Comparison of ENCODE assay signal across 21 cellular contexts in genomic region chr1:246001142-246001812, GRCh38.
DNase-seq lines count a peak whose midpoint lies in the region; ATAC-seq, FAIRE-seq and TF ChIP-seq lines count a peak whose summit lies in the region.
"Had no signal": no experiment of that assay in that cellular context is flagged by ENCODE, and none has a peak within 500 bp of the region (broad histone marks: within the 10 kb centered on the region; RNA-seq: fewer than 3 reads in every experiment).

No MANE protein-coding gene starts in this region.

- H3K79me1 ChIP-seq in IMR-90 (ENCODE audit: low read depth in 1 of 2, low read length in 2 of 2) = peaks cover 0 to 8% of the 10 kb centered on the region in 2 experiments; a peak in 1 of 4 replicates

- no TSS peak for BruUV-seq in IMR-90 (replicated peaks; lab: Mats Ljungman, UMichigan)

- H3K4me3 ChIP-seq in IMR-90 (ENCODE audit: insufficient read depth, low read depth, low read length) (no peak overlapping the region), brain microvascular endothelial cell (ENCODE audit: low read depth, low read length) (no peak overlapping the region)
- H3K4me3 ChIP-seq: GM23248, right atrium auricular region, upper lobe of right lung had no signal

- 0 out of 2 replicates have a peak overlapping the region, but pooled peaks have one; percentile 57 for H3K56ac ChIP-seq in IMR-90 (ENCODE audit: extremely low read depth, insufficient read depth, low read length)

- no peak for TF ChIP-seq CTCF in IMR-90 (conservative IDR thresholded peaks at IDR 0.05; ENCODE audit: low read depth, low read length)
- TF ChIP-seq CTCF in brain microvascular endothelial cell (IDR thresholded peaks at IDR 0.05; ENCODE audit: low read depth, low read length, missing control alignments) = no peak
- no peak for TF ChIP-seq CTCF in D721Med (IDR thresholded peaks at IDR 0.05; ENCODE audit: insufficient read depth, missing control alignments)

- ATAC-seq in IMR-90 (ENCODE audit: low read depth) (peak; percentile 16), GM21576 (IDR thresholded peaks at IDR 0.05; ENCODE audit: unreplicated experiment) (no peak)
- ATAC-seq: effector memory CD8-positive, alpha-beta T cell; left lobe of liver; upper lobe of right lung had no signal

- peak; percentile 79 for DNase-seq in A172 (ENCODE audit: low spot score)
- DNase-seq in IMR-90 = peak; percentile 82
- peak; percentile 52 for DNase-seq in brain microvascular endothelial cell
- peak; percentile 31 for DNase-seq in foreskin melanocyte
- no peak for DNase-seq in NCI-H446 treated with DMSO at 0.1 percent for 48 hours (lab: John Stamatoyannopoulos, UW)
- no peak for DNase-seq in D721Med (ENCODE audit: insufficient read length, low spot score)
- no peak for DNase-seq in DMS53 treated with DMSO at 0.1 percent for 48 hours (lab: John Stamatoyannopoulos, UW; ENCODE audit: unreplicated experiment)
- DNase-seq: ACHN; activated CD4-positive, CD25-positive, alpha-beta regulatory T cell treated with anti-CD3 and anti-CD28 coated beads, Interleukin-2, amount 50 U/mL, for 72 hours; CD4-positive, alpha-beta T cell; DMS53; effector memory CD8-positive, alpha-beta T cell; GM23248; NCI-H2029 treated with DMSO at 0.1 percent for 48 hours; NCI-H524 treated with DMSO at 0.1 percent for 48 hours; stimulated activated naive CD4-positive, alpha-beta T cell treated with Interleukin-2 at 50 U/mL for 16 hours; upper lobe of right lung had no signal

- peak overlapping the region; percentile 97 for H2BK120ac ChIP-seq in IMR-90 (ENCODE audit: low read depth, low read length)

- H3K18ac ChIP-seq in IMR-90 (ENCODE audit: low read depth, low read length) = peak overlapping the region; percentile 67

- peak overlapping the region; percentile 97 for H2BK20ac ChIP-seq in IMR-90 (ENCODE audit: low read depth, low read length)

- in situ Hi-C loops in IMR-90 (cut with MboI; ENCODE audit: low sequenced_read_pairs) (loop anchor here (5.0 to 10.0 kb wide), 4 partner anchors 454 to 916 kb away; no protein-coding TSS in a partner anchor), brain microvascular endothelial cell (cut with HindIII; ENCODE audit: low pct_ligation_motif_present, low sequenced_read_pairs) (no loop called here)

- peak overlapping the region; percentile 65 for H2BK5ac ChIP-seq in IMR-90 (ENCODE audit: low read depth, low read length, poor library complexity, severe bottlenecking)

- H3K4me2 ChIP-seq in IMR-90 (ENCODE audit: low read depth, low read length) = no peak overlapping the region

- TF ChIP-seq POLR2A in IMR-90 (IDR thresholded peaks at IDR 0.05; ENCODE audit: low read depth, low read length) = no peak

- peaks cover 20% of the 10 kb centered on the region for H3K9me1 ChIP-seq in IMR-90 (ENCODE audit: insufficient read depth, low read length)

- H3K14ac ChIP-seq in IMR-90 (replicated peaks; ENCODE audit: low read depth, low read length) = peak overlapping the region; percentile 93

- FAIRE-seq in D721Med (lab: Jason Lieb, UNC) = no peak
- FAIRE-seq: frontal cortex had no signal

- peaks cover 23% of the 10 kb centered on the region for H3K4me1 ChIP-seq in IMR-90 (ENCODE audit: control insufficient read depth, insufficient read depth, low read length)
- H3K4me1 ChIP-seq: upper lobe of right lung had no signal

- peak overlapping the region; percentile 98 for H4K91ac ChIP-seq in IMR-90 (ENCODE audit: insufficient read depth, low read depth, low read length)

- POLR2A ChIA-PET in IMR-90 (lab: Charles Lee; ENCODE audit: unreplicated experiment) = interaction anchor here (0.5 kb wide), 1 partner anchor 214 kb away, joined by 4 read pairs; no protein-coding TSS in a partner anchor

- H2AK9ac ChIP-seq in IMR-90 (replicated peaks; ENCODE audit: low read depth, low read length, poor library complexity) = peak overlapping the region; percentile 84

- H4K20me1 ChIP-seq in IMR-90 (ENCODE audit: insufficient read depth, low read length) = no peaks in the 10 kb centered on the region

- H3K27me3 ChIP-seq in IMR-90 (ENCODE audit: control insufficient read depth, insufficient read depth, low read length) = no peaks in the 10 kb centered on the region
- no peaks in the 10 kb centered on the region for H3K27me3 ChIP-seq in brain microvascular endothelial cell (replicated peaks)
- H3K27me3 ChIP-seq: right atrium auricular region, upper lobe of right lung had no signal

- WGBS in IMR-90 (ENCODE audit: extremely low coverage in 2 of 2, insufficient read length in 1 of 2), 2 experiments = no CpG with 5 or more reads among the region's 9 CpGs

- H3K27ac ChIP-seq in IMR-90 (ENCODE audit: insufficient read depth, low read length) (peak overlapping the region; percentile 89; the same call in 1 of the 2 replicates), brain microvascular endothelial cell (peak overlapping the region; percentile 44)
- H3K27ac ChIP-seq: GM23248, right atrium auricular region, upper lobe of right lung had no signal

- H2AK5ac ChIP-seq in IMR-90 (ENCODE audit: low read depth, low read length) = peak overlapping the region; percentile 88

- peak overlapping the region; percentile 25 for H2AFZ ChIP-seq in IMR-90 (replicated peaks; ENCODE audit: low read length, poor library complexity)
- H2AFZ ChIP-seq: GM23248 had no signal

- no peak overlapping the region for H3K9ac ChIP-seq in IMR-90 (ENCODE audit: low read depth, low read length)
- H3K9ac ChIP-seq: GM23248 had no signal

- H3K36me3 ChIP-seq in IMR-90 (ENCODE audit: control insufficient read depth, insufficient read depth, low read length) (no peaks in the 10 kb centered on the region), brain microvascular endothelial cell (replicated peaks) (no peaks in the 10 kb centered on the region)
- H3K36me3 ChIP-seq: right atrium auricular region, upper lobe of right lung had no signal

- CTCF ChIA-PET in IMR-90 (lab: Yijun Ruan, JAX) = interaction anchor here (0.7 to 1.0 kb wide), 2 partner anchors 132 to 483 kb away, joined by 3 to 5 read pairs; no protein-coding TSS in a partner anchor

- peak overlapping the region; percentile 95 for H3K4ac ChIP-seq in IMR-90 (ENCODE audit: low read depth, low read length)

- H3K23ac ChIP-seq in IMR-90 (ENCODE audit: low read depth, low read length) = peak overlapping the region; percentile 91

- intact Hi-C loops in IMR-90 (cut with micrococcal nuclease) = loop anchor here (5.0 to 10.0 kb wide), 3 partner anchors 124 to 586 kb away; no protein-coding TSS in a partner anchor

- peak overlapping the region; percentile 85 for H4K5ac ChIP-seq in IMR-90 (ENCODE audit: low read depth, low read length)

- H3K9me3 ChIP-seq in IMR-90 (ENCODE audit: control insufficient read depth, insufficient read depth, low read length) = peaks cover 2% of the 10 kb centered on the region; the same call in 1 of the 2 replicates
- H3K9me3 ChIP-seq: right atrium auricular region, upper lobe of right lung had no signal

- no peak for TF ChIP-seq RAD21 in IMR-90 (IDR thresholded peaks at IDR 0.05; ENCODE audit: low read length)

- dilution Hi-C loops in IMR-90 (cut with HindIII; ENCODE audit: low sequenced_read_pairs, unreplicated experiment) = no loop called here

- H4K8ac ChIP-seq in IMR-90 (ENCODE audit: low read depth in 2 of 2, low read length in 2 of 2) = peak overlapping the region; percentile 50 to 91; a peak in 3 of 4 replicates

- H2BK15ac ChIP-seq in IMR-90 (ENCODE audit: low read depth, low read length) = peak overlapping the region; percentile 81; the same call in 2 of the 3 replicates

TF ChIP-seq in IMR-90, 13 proteins besides CTCF, POLR2A, EP300 and RAD21:
- TF ChIP-seq CEBPB (IDR thresholded peaks at IDR 0.05; ENCODE audit: low read depth, low read length) (no peak), BHLHE40 (IDR thresholded peaks at IDR 0.05; ENCODE audit: low read depth, low read length) (no peak), FOS (IDR thresholded peaks at IDR 0.05; ENCODE audit: low read depth, low read length) (no peak), MAFK (IDR thresholded peaks at IDR 0.05; ENCODE audit: low read depth, low read length) (no peak), SMC3 (IDR thresholded peaks at IDR 0.05; ENCODE audit: low read depth, low read length) (no peak), CHD1 (IDR thresholded peaks at IDR 0.05; ENCODE audit: low read depth, low read length) (no peak), USF2 (IDR thresholded peaks at IDR 0.05; ENCODE audit: low read depth, low read length) (no peak)

Comparison
In these comparisons a context has a peak if more than half of its experiments do, and no peak if none do; other contexts are left out.
1. DNase-seq: peak in A172 (single experiment), IMR-90 (single experiment), brain microvascular endothelial cell (single experiment) and foreskin melanocyte (single experiment); none in NCI-H446 treated with DMSO at 0.1 percent for 48 hours (single experiment), D721Med (single experiment) and DMS53 treated with DMSO at 0.1 percent for 48 hours (single experiment).